Comparison of ENCODE assay signal across 11 cellular contexts in the genomic region with DNA sequence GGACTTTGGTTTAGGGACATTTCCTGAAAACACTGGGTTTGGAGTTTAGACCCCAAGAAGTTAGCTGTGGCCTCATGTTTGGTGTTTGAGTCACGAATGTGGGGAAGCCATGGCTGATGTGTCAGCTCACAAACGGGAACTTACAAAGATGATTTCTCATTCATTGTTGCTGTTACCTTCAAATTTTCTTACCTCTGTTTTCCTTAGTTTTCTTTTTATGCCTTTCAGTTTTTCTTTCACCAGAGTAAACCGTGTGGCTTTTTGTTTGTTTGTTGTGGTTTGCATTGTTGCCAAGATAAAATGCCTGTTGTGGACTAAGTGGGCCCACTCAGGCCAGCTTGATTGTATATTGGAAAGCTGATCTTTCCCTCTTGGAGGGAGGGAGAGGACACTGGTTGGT.
A peak's percentile ranks its signal among the peaks of the same experiment; 100 is the strongest.
DNase-seq lines count a peak whose midpoint lies in the region; ATAC-seq and TF ChIP-seq lines count a peak whose summit lies in the region.
"Had no signal": no experiment of that assay in that cellular context is flagged by ENCODE, and none has a peak within 500 bp of the region (broad histone marks: within the 10 kb centered on the region; RNA-seq: fewer than 3 reads in every experiment).

No MANE protein-coding gene starts in this region.

- peak; percentile 30 to 49 for ATAC-seq in activated T-cell treated with anti-CD3 and anti-CD28 coated beads, Interleukin-2, amount 50 U/mL, for 72 hours (replicated peaks in 1 of 2)
- ATAC-seq in stimulated activated memory B cell treated with anti-CD40 and anti-IgM and Interleukin-4, amounts not matched to agents 10 μg/mL and 1 μg/mL and 100 μg/mL, for 72 hours: no peak

- no TSS peak for BruUV-seq in OCI-LY7 (replicated peaks; lab: Mats Ljungman, UMichigan)

- no peak overlapping the region for H3K4me2 ChIP-seq in OCI-LY7 (ENCODE audit: low read length)

- peak; percentile 44 to 46 for DNase-seq in activated T-cell treated with anti-CD3 and anti-CD28 coated beads, Interleukin-2, amount 50 U/mL, for 72 hours
- DNase-seq in activated T-cell treated with anti-CD3 and anti-CD28 coated beads for 4 hours: no peak
- DNase-seq in OCI-LY7 (ENCODE audit: low spot score): no peak
- no peak for DNase-seq in stimulated activated CD4-positive, alpha-beta T cell treated with anti-CD3 and anti-CD28 coated beads, Interleukin-2, amount 100 ng/mL, for 24 hours
- no peak for DNase-seq in NCI-H524 (lab: John Stamatoyannopoulos, UW)
- no peak for DNase-seq in inferior parietal cortex (ENCODE audit: extremely low spot score)
- DNase-seq: activated CD4-positive, alpha-beta T cell treated with anti-CD3 and anti-CD28 coated beads for 4 hours; CD4-positive, CD25-positive, alpha-beta regulatory T cell; immature natural killer cell had no signal

- POLR2A ChIA-PET in OCI-LY7 (lab: Charles Lee): interaction anchor here (0.5 to 1.4 kb wide), 3 partner anchors 88 to 181 kb away, joined by 3 read pairs; no protein-coding TSS in a partner anchor

- H3K27me3 Mint-ChIP-seq in activated T-cell treated with anti-CD3 and anti-CD28 coated beads, Interleukin-2, amount 50 U/mL, for 72 hours (ENCODE audit: low read depth): no peaks in the 10 kb centered on the region
- peaks cover 3% of the 10 kb centered on the region for H3K27me3 Mint-ChIP-seq in dendritic cell treated with granulocyte-macrophage colony-stimulating factor and Interleukin-4, amounts not matched to agents 40 ng/mL and 50 ng/mL, for 4 days
- H3K27me3 Mint-ChIP-seq in stimulated activated memory B cell treated with anti-CD40 and anti-IgM and Interleukin-4, amounts not matched to agents 10 μg/mL and 1 μg/mL and 100 μg/mL, for 72 hours: no peaks in the 10 kb centered on the region
- H3K27me3 Mint-ChIP-seq: CD4-positive, CD25-positive, alpha-beta regulatory T cell had no signal

- H3K27ac Mint-ChIP-seq in activated T-cell treated with anti-CD3 and anti-CD28 coated beads, Interleukin-2, amount 50 U/mL, for 72 hours: peak overlapping the region; percentile 94
- peak overlapping the region; percentile 34 for H3K27ac Mint-ChIP-seq in dendritic cell treated with granulocyte-macrophage colony-stimulating factor and Interleukin-4, amounts not matched to agents 40 ng/mL and 50 ng/mL, for 4 days
- peak overlapping the region; percentile 96 for H3K27ac Mint-ChIP-seq in stimulated activated memory B cell treated with anti-CD40 and anti-IgM and Interleukin-4, amounts not matched to agents 10 μg/mL and 1 μg/mL and 100 μg/mL, for 72 hours
- H3K27ac Mint-ChIP-seq: CD4-positive, CD25-positive, alpha-beta regulatory T cell; immature natural killer cell had no signal

- CTCF ChIA-PET in OCI-LY7 (lab: Charles Lee; ENCODE audit: unreplicated experiment): no interaction called here

- H3K9me3 ChIP-seq in OCI-LY7 (ENCODE audit: low read length): no peaks in the 10 kb centered on the region

- no peaks in the 10 kb centered on the region for H4K20me1 ChIP-seq in OCI-LY7 (ENCODE audit: insufficient read depth, low read length)

- H3K4me3 Mint-ChIP-seq in activated T-cell treated with anti-CD3 and anti-CD28 coated beads, Interleukin-2, amount 50 U/mL, for 72 hours: peak overlapping the region; percentile 38 to 88
- no peak overlapping the region for H3K4me3 Mint-ChIP-seq in dendritic cell treated with granulocyte-macrophage colony-stimulating factor and Interleukin-4, amounts not matched to agents 40 ng/mL and 50 ng/mL, for 4 days
- H3K4me3 Mint-ChIP-seq in stimulated activated memory B cell treated with anti-CD40 and anti-IgM and Interleukin-4, amounts not matched to agents 10 μg/mL and 1 μg/mL and 100 μg/mL, for 72 hours: no peak overlapping the region
- H3K4me3 Mint-ChIP-seq: immature natural killer cell had no signal

- intact Hi-C loops in OCI-LY7 (cut with micrococcal nuclease; ENCODE audit: unreplicated experiment): loop anchor here (10.0 kb wide), 2 partner anchors 702 to 838 kb away; a partner anchor contains a TSS
- intact Hi-C loops in dendritic cell treated with granulocyte-macrophage colony-stimulating factor and Interleukin-4, amounts not matched to agents 40 ng/mL and 50 ng/mL, for 4 days (cut with micrococcal nuclease): no loop called here

- H3K9me3 Mint-ChIP-seq in activated T-cell treated with anti-CD3 and anti-CD28 coated beads, Interleukin-2, amount 50 U/mL, for 72 hours: no peaks in the 10 kb centered on the region
- no peaks in the 10 kb centered on the region for H3K9me3 Mint-ChIP-seq in dendritic cell treated with granulocyte-macrophage colony-stimulating factor and Interleukin-4, amounts not matched to agents 40 ng/mL and 50 ng/mL, for 4 days
- no peaks in the 10 kb centered on the region for H3K9me3 Mint-ChIP-seq in stimulated activated memory B cell treated with anti-CD40 and anti-IgM and Interleukin-4, amounts not matched to agents 10 μg/mL and 1 μg/mL and 100 μg/mL, for 72 hours
- H3K9me3 Mint-ChIP-seq: CD4-positive, CD25-positive, alpha-beta regulatory T cell; immature natural killer cell had no signal

- peaks cover 56% of the 10 kb centered on the region for H3K4me1 Mint-ChIP-seq in activated T-cell treated with anti-CD3 and anti-CD28 coated beads, Interleukin-2, amount 50 U/mL, for 72 hours (ENCODE audit: low read depth)
- H3K4me1 Mint-ChIP-seq in dendritic cell treated with granulocyte-macrophage colony-stimulating factor and Interleukin-4, amounts not matched to agents 40 ng/mL and 50 ng/mL, for 4 days (ENCODE audit: low read depth): peaks cover 26% of the 10 kb centered on the region
- H3K4me1 Mint-ChIP-seq in stimulated activated memory B cell treated with anti-CD40 and anti-IgM and Interleukin-4, amounts not matched to agents 10 μg/mL and 1 μg/mL and 100 μg/mL, for 72 hours: peaks cover 78% of the 10 kb centered on the region

- H2AFZ ChIP-seq in OCI-LY7 (ENCODE audit: low read length): no peak overlapping the region

- peak overlapping the region; percentile 66 for H3K27ac ChIP-seq in OCI-LY7 (ENCODE audit: low read depth, low read length, poor library complexity, severe bottlenecking)

- peaks cover 75% of the 10 kb centered on the region for H3K4me1 ChIP-seq in OCI-LY7 (ENCODE audit: insufficient read depth, low read length, poor library complexity, severe bottlenecking)

- TF ChIP-seq CTCF in OCI-LY7 (conservative IDR thresholded peaks at IDR 0.05; ENCODE audit: low read length): no peak

- H3K79me2 ChIP-seq in OCI-LY7 (ENCODE audit: insufficient read depth, low read depth, low read length): peaks cover 2% of the 10 kb centered on the region; the same call in 1 of the 2 replicates

- peaks cover 0 to 4% of the 10 kb centered on the region in 2 donors for H3K36me3 Mint-ChIP-seq in activated T-cell treated with anti-CD3 and anti-CD28 coated beads, Interleukin-2, amount 50 U/mL, for 72 hours (ENCODE audit: insufficient read depth in 2 of 2)
- H3K36me3 Mint-ChIP-seq in dendritic cell treated with granulocyte-macrophage colony-stimulating factor and Interleukin-4, amounts not matched to agents 40 ng/mL and 50 ng/mL, for 4 days (ENCODE audit: low read depth): peaks cover 51% of the 10 kb centered on the region
- peaks cover 36% of the 10 kb centered on the region for H3K36me3 Mint-ChIP-seq in stimulated activated memory B cell treated with anti-CD40 and anti-IgM and Interleukin-4, amounts not matched to agents 10 μg/mL and 1 μg/mL and 100 μg/mL, for 72 hours

- H3K36me3 ChIP-seq in OCI-LY7 (ENCODE audit: insufficient read depth, low read length): peaks cover 49% of the 10 kb centered on the region

- no peaks in the 10 kb centered on the region for H3K9me2 ChIP-seq in OCI-LY7 (ENCODE audit: insufficient read depth, low read length)

- no peak overlapping the region for H3K4me3 ChIP-seq in OCI-LY7 (ENCODE audit: low read depth, low read length, poor library complexity, severe bottlenecking)

Comparison
In these comparisons a context has a peak if more than half of its experiments do, and no peak if none do; other contexts are left out.
1. DNase-seq: peak in activated T-cell treated with anti-CD3 and anti-CD28 coated beads, Interleukin-2, amount 50 U/mL, for 72 hours (2 of 2); none in activated T-cell treated with anti-CD3 and anti-CD28 coated beads for 4 hours (single experiment), OCI-LY7 (single experiment), stimulated activated CD4-positive, alpha-beta T cell treated with anti-CD3 and anti-CD28 coated beads, Interleukin-2, amount 100 ng/mL, for 24 hours (0 of 2), NCI-H524 (0 of 2) and inferior parietal cortex (single experiment).
2. H3K27ac Mint-ChIP-seq: peak in every context shown above with its lines; median percentile 96 in stimulated activated memory B cell treated with anti-CD40 and anti-IgM and Interleukin-4, amounts not matched to agents 10 μg/mL and 1 μg/mL and 100 μg/mL, for 72 hours; 94 in activated T-cell treated with anti-CD3 and anti-CD28 coated beads, Interleukin-2, amount 50 U/mL, for 72 hours; 34 in dendritic cell treated with granulocyte-macrophage colony-stimulating factor and Interleukin-4, amounts not matched to agents 40 ng/mL and 50 ng/mL, for 4 days.
3. H3K4me3 Mint-ChIP-seq: peak in activated T-cell treated with anti-CD3 and anti-CD28 coated beads, Interleukin-2, amount 50 U/mL, for 72 hours (2 of 2); none in dendritic cell treated with granulocyte-macrophage colony-stimulating factor and Interleukin-4, amounts not matched to agents 40 ng/mL and 50 ng/mL, for 4 days (single experiment) and stimulated activated memory B cell treated with anti-CD40 and anti-IgM and Interleukin-4, amounts not matched to agents 10 μg/mL and 1 μg/mL and 100 μg/mL, for 72 hours (single experiment).